Comparison of ENCODE assay signal across 7 cellular contexts in the genomic region with DNA sequence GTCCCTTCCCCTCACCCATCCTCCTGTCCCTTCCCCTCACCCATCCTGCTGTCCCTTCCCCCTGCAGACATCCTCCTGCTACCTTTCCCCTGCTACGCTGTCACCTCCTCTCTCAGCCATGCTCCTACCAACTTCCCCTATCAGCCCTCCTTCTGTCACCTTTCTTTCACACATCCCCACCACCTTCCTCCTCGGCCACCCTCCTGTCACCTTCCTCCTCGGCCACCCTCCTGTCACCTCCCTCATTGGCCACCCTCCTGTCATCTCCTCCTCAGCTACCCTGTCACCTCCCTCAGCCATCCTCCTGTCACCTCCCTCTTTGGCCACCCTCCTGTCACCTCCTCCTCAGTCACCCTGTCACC.
DNase-seq lines count a peak whose midpoint lies in the region; ATAC-seq and TF ChIP-seq lines count a peak whose summit lies in the region.
"Not testable (repeated sequence)": the region's sequence is repeated elsewhere in the genome, so short reads cannot be mapped to it uniquely, and the experiment has no call there.

No MANE protein-coding gene starts in this region.

- not testable (repeated sequence) for H3K27ac Mint-ChIP-seq in CD8-positive, alpha-beta T cell; naive thymus-derived CD4-positive, alpha-beta T cell; neural progenitor cell
- H3K27ac Mint-ChIP-seq in activated naive CD8-positive, alpha-beta T cell treated with anti-CD3 and anti-CD28 coated beads, Interleukin-2, amount 10 ng/mL, durations not matched to agents 7 days and 5 days, result peak overlapping the region; percentile 69
- peak overlapping the region; percentile 87 to 91 for H3K27ac Mint-ChIP-seq in effector memory CD8-positive, alpha-beta T cell
- H3K27ac Mint-ChIP-seq in immature natural killer cell, result peak overlapping the region in 4 of 6 donors; percentile 64 to 78 (median 69)
- H3K27ac Mint-ChIP-seq in stimulated activated effector memory CD8-positive, alpha-beta T cell treated with anti-CD3 and anti-CD28 coated beads, Interleukin-12 subunit alpha, Interleukin-12 subunit beta, amount 100 ng/mL, for 72 hours, result peak overlapping the region; percentile 50

- not testable (repeated sequence) for H3K4me1 ChIP-seq in CD8-positive, alpha-beta T cell (ENCODE audit: insufficient read depth, low read length); naive thymus-derived CD4-positive, alpha-beta T cell (ENCODE audit: control insufficient read depth in 2 of 2, insufficient read depth in 2 of 2, low read length in 2 of 2)
- peaks cover 19% of the 10 kb centered on the region for H3K4me1 ChIP-seq in neural progenitor cell

- H3K4me3 Mint-ChIP-seq in CD8-positive, alpha-beta T cell; activated naive CD8-positive, alpha-beta T cell treated with anti-CD3 and anti-CD28 coated beads, Interleukin-2, amount 10 ng/mL, durations not matched to agents 7 days and 5 days; effector memory CD8-positive, alpha-beta T cell; naive thymus-derived CD4-positive, alpha-beta T cell; neural progenitor cell; stimulated activated effector memory CD8-positive, alpha-beta T cell treated with anti-CD3 and anti-CD28 coated beads, Interleukin-12 subunit alpha, Interleukin-12 subunit beta, amount 100 ng/mL, for 72 hours: not testable (repeated sequence)
- H3K4me3 Mint-ChIP-seq in immature natural killer cell, result peak overlapping the region in 1 of 5 donors; percentile 47

- intact Hi-C loops in CD8-positive, alpha-beta T cell (cut with DNase I, micrococcal nuclease); naive thymus-derived CD4-positive, alpha-beta T cell (cut with micrococcal nuclease): not testable (repeated sequence)

- not testable (repeated sequence) for TF ChIP-seq CTCF in CD8-positive, alpha-beta T cell (IDR thresholded peaks at IDR 0.05); neural progenitor cell (IDR thresholded peaks at IDR 0.05)

- not testable (repeated sequence) for H3K27ac ChIP-seq in CD8-positive, alpha-beta T cell (ENCODE audit: low read depth, low read length); naive thymus-derived CD4-positive, alpha-beta T cell (ENCODE audit: low read depth, low read length); neural progenitor cell

- ATAC-seq in CD8-positive, alpha-beta T cell, result peak; percentile 26
- ATAC-seq in activated naive CD8-positive, alpha-beta T cell treated with anti-CD3 and anti-CD28 coated beads, Interleukin-2, amount 10 ng/mL, durations not matched to agents 7 days and 5 days (ENCODE audit: low read depth); stimulated activated effector memory CD8-positive, alpha-beta T cell treated with anti-CD3 and anti-CD28 coated beads, Interleukin-12 subunit alpha, Interleukin-12 subunit beta, amount 100 ng/mL, for 72 hours: not testable (repeated sequence)
- ATAC-seq in effector memory CD8-positive, alpha-beta T cell (replicated peaks), result peak; percentile 87
- ATAC-seq in naive thymus-derived CD4-positive, alpha-beta T cell, result peak; percentile 62

- CTCF ChIA-PET in CD8-positive, alpha-beta T cell (lab: Charles Lee); naive thymus-derived CD4-positive, alpha-beta T cell (lab: Charles Lee): not testable (repeated sequence)

- not testable (repeated sequence) for H3K36me3 ChIP-seq in CD8-positive, alpha-beta T cell (ENCODE audit: insufficient read depth, low read length); naive thymus-derived CD4-positive, alpha-beta T cell (ENCODE audit: control insufficient read depth in 2 of 3, insufficient read depth in 3 of 3, low read length in 3 of 3); neural progenitor cell

- not testable (repeated sequence) for H3K9me3 Mint-ChIP-seq in CD8-positive, alpha-beta T cell; activated naive CD8-positive, alpha-beta T cell treated with anti-CD3 and anti-CD28 coated beads, Interleukin-2, amount 10 ng/mL, durations not matched to agents 7 days and 5 days; effector memory CD8-positive, alpha-beta T cell; immature natural killer cell; naive thymus-derived CD4-positive, alpha-beta T cell; neural progenitor cell; stimulated activated effector memory CD8-positive, alpha-beta T cell treated with anti-CD3 and anti-CD28 coated beads, Interleukin-12 subunit alpha, Interleukin-12 subunit beta, amount 100 ng/mL, for 72 hours

- DNase-seq in CD8-positive, alpha-beta T cell; activated naive CD8-positive, alpha-beta T cell treated with anti-CD3 and anti-CD28 coated beads, Interleukin-2, amount 10 ng/mL, durations not matched to agents 7 days and 5 days; effector memory CD8-positive, alpha-beta T cell; naive thymus-derived CD4-positive, alpha-beta T cell; neural progenitor cell (ENCODE audit: low spot score); stimulated activated effector memory CD8-positive, alpha-beta T cell treated with anti-CD3 and anti-CD28 coated beads, Interleukin-12 subunit alpha, Interleukin-12 subunit beta, amount 100 ng/mL, for 72 hours (ENCODE audit: low spot score in 2 of 2): not testable (repeated sequence)
- peak; percentile 26 to 43 (median 39) for DNase-seq in immature natural killer cell

- H3K36me3 Mint-ChIP-seq in CD8-positive, alpha-beta T cell; activated naive CD8-positive, alpha-beta T cell treated with anti-CD3 and anti-CD28 coated beads, Interleukin-2, amount 10 ng/mL, durations not matched to agents 7 days and 5 days; effector memory CD8-positive, alpha-beta T cell (ENCODE audit: insufficient read depth); immature natural killer cell; naive thymus-derived CD4-positive, alpha-beta T cell; neural progenitor cell; stimulated activated effector memory CD8-positive, alpha-beta T cell treated with anti-CD3 and anti-CD28 coated beads, Interleukin-12 subunit alpha, Interleukin-12 subunit beta, amount 100 ng/mL, for 72 hours: not testable (repeated sequence)

- not testable (repeated sequence) for H3F3A ChIP-seq in neural progenitor cell (ENCODE audit: low read depth)

- peak overlapping the region; percentile 38 for H3K4me2 ChIP-seq in neural progenitor cell

- POLR2A ChIA-PET in CD8-positive, alpha-beta T cell (lab: Charles Lee); activated naive CD8-positive, alpha-beta T cell treated with anti-CD3 and anti-CD28 coated beads, Interleukin-2, amount 10 ng/mL, durations not matched to agents 7 days and 5 days (lab: Charles Lee); naive thymus-derived CD4-positive, alpha-beta T cell (lab: Charles Lee): not testable (repeated sequence)

- peaks cover 17% of the 10 kb centered on the region for H4K20me1 ChIP-seq in neural progenitor cell (ENCODE audit: low read depth)

- not testable (repeated sequence) for H3K79me2 ChIP-seq in neural progenitor cell (ENCODE audit: low read depth)

- H3K9me3 ChIP-seq in CD8-positive, alpha-beta T cell (ENCODE audit: low read length); naive thymus-derived CD4-positive, alpha-beta T cell (ENCODE audit: control insufficient read depth in 2 of 3, low read length in 3 of 3); neural progenitor cell (ENCODE audit: low read depth): not testable (repeated sequence)

- not testable (repeated sequence) for H3K4me1 Mint-ChIP-seq in CD8-positive, alpha-beta T cell (ENCODE audit: low read depth); activated naive CD8-positive, alpha-beta T cell treated with anti-CD3 and anti-CD28 coated beads, Interleukin-2, amount 10 ng/mL, durations not matched to agents 7 days and 5 days; naive thymus-derived CD4-positive, alpha-beta T cell
- H3K4me1 Mint-ChIP-seq in effector memory CD8-positive, alpha-beta T cell (ENCODE audit: low read depth in 2 of 2), result peaks cover 10 to 14% of the 10 kb centered on the region in 2 donors
- H3K4me1 Mint-ChIP-seq in immature natural killer cell, result peaks cover 0 to 30% of the 10 kb centered on the region in 2 donors
- H3K4me1 Mint-ChIP-seq in neural progenitor cell, result peaks cover 16% of the 10 kb centered on the region
- H3K4me1 Mint-ChIP-seq in stimulated activated effector memory CD8-positive, alpha-beta T cell treated with anti-CD3 and anti-CD28 coated beads, Interleukin-12 subunit alpha, Interleukin-12 subunit beta, amount 100 ng/mL, for 72 hours, result peaks cover 24% of the 10 kb centered on the region

- H2AFZ ChIP-seq in neural progenitor cell (replicated peaks), result not testable (repeated sequence)

- H3K27me3 ChIP-seq in CD8-positive, alpha-beta T cell (ENCODE audit: insufficient read depth, low read length); naive thymus-derived CD4-positive, alpha-beta T cell (ENCODE audit: control insufficient read depth in 2 of 2, insufficient read depth in 2 of 2, low read length in 2 of 2); neural progenitor cell: not testable (repeated sequence)

- not testable (repeated sequence) for H3K4me3 ChIP-seq in CD8-positive, alpha-beta T cell (ENCODE audit: low read depth, low read length); naive thymus-derived CD4-positive, alpha-beta T cell (ENCODE audit: low read length); neural progenitor cell

- H3K27me3 Mint-ChIP-seq in CD8-positive, alpha-beta T cell (ENCODE audit: low read depth); immature natural killer cell (ENCODE audit: low read depth in 3 of 3); naive thymus-derived CD4-positive, alpha-beta T cell; neural progenitor cell (ENCODE audit: insufficient read depth, low read depth): not testable (repeated sequence)
- H3K27me3 Mint-ChIP-seq in activated naive CD8-positive, alpha-beta T cell treated with anti-CD3 and anti-CD28 coated beads, Interleukin-2, amount 10 ng/mL, durations not matched to agents 7 days and 5 days, result peaks cover 10% of the 10 kb centered on the region
- peaks cover 5 to 15% of the 10 kb centered on the region in 2 donors for H3K27me3 Mint-ChIP-seq in effector memory CD8-positive, alpha-beta T cell

- not testable (repeated sequence) for H3K9ac ChIP-seq in neural progenitor cell
